Comparison of ENCODE assay signal across 20 cellular contexts in the genomic region with DNA sequence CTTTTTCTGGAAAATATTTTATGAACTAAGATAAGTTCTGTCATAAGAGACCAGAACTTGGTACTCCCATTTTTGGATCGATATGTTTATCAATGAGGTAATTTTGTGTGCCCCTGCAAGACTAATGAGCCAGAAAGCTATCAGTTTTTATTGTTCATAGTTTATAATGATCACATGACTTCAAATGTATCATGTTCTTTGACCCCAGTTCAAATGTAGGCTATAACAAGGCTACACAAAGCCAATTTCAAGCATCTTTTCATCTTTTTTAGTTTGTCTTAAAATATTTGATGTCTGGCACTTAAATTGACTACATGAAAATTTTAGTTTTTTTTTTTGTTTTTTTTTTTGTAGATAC. TPM values are rescaled to one million over a fixed set of nuclear protein-coding genes. Genes with fewer than 3 reads are reported as not detected.
DNase-seq lines count a peak whose midpoint lies in the region; ATAC-seq and TF ChIP-seq lines count a peak whose summit lies in the region.
"Had no signal": no experiment of that assay in that cellular context is flagged by ENCODE, and none has a peak within 500 bp of the region (broad histone marks: within the 10 kb centered on the region; RNA-seq: fewer than 3 reads in every experiment).

No MANE protein-coding gene starts in this region.

- TF ChIP-seq CTCF in HL-60 (IDR thresholded peaks at IDR 0.05; ENCODE audit: insufficient read depth, low read length) (no peak), endothelial cell (IDR thresholded peaks at IDR 0.05; ENCODE audit: unreplicated experiment) (no peak), spleen (IDR thresholded peaks at IDR 0.05 in 8 of 11, conservative IDR thresholded peaks at IDR 0.05 in 3 of 11) (no peak), left ventricle myocardium inferior (IDR thresholded peaks at IDR 0.05; ENCODE audit: borderline replicate concordance) (no peak)

- peaks cover 39% of the 10 kb centered on the region for H3K36me3 Mint-ChIP-seq in activated CD8-positive, alpha-beta memory T cell treated with anti-CD3 and anti-CD28 coated beads, Interleukin-2, amount 10 ng/mL, durations not matched to agents 7 days and 5 days
- H3K36me3 Mint-ChIP-seq in endothelial cell (ENCODE audit: low read depth, unreplicated experiment), result peaks cover 52% of the 10 kb centered on the region

- TF ChIP-seq POLR2A in spleen (IDR thresholded peaks at IDR 0.05), result no peak

- no peak overlapping the region for H3K4me3 Mint-ChIP-seq in activated CD8-positive, alpha-beta memory T cell treated with anti-CD3 and anti-CD28 coated beads, Interleukin-2, amount 10 ng/mL, durations not matched to agents 7 days and 5 days
- H3K4me3 Mint-ChIP-seq in endothelial cell (ENCODE audit: unreplicated experiment), result no peak overlapping the region
- H3K4me3 Mint-ChIP-seq: activated naive CD8-positive, alpha-beta T cell treated with anti-CD3 and anti-CD28 coated beads for 36 hours; nephron had no signal

- H3K27ac Mint-ChIP-seq in activated CD8-positive, alpha-beta memory T cell treated with anti-CD3 and anti-CD28 coated beads, Interleukin-2, amount 10 ng/mL, durations not matched to agents 7 days and 5 days, result peak overlapping the region; percentile 77
- H3K27ac Mint-ChIP-seq in endothelial cell (ENCODE audit: unreplicated experiment), result peak overlapping the region; percentile 8

- no peak overlapping the region for H3K4me3 ChIP-seq in HL-60 (replicated peaks; ENCODE audit: insufficient read depth, low read length)
- H3K4me3 ChIP-seq in spleen, result peak overlapping the region in 1 of 8 donors; percentile 3
- no peak overlapping the region for H3K4me3 ChIP-seq in left ventricle myocardium inferior
- H3K4me3 ChIP-seq: breast epithelium, MG63 had no signal

- no peaks in the 10 kb centered on the region for H3K27me3 Mint-ChIP-seq in activated CD8-positive, alpha-beta memory T cell treated with anti-CD3 and anti-CD28 coated beads, Interleukin-2, amount 10 ng/mL, durations not matched to agents 7 days and 5 days
- H3K27me3 Mint-ChIP-seq in endothelial cell (ENCODE audit: unreplicated experiment), result peaks cover 5% of the 10 kb centered on the region
- H3K27me3 Mint-ChIP-seq: activated naive CD8-positive, alpha-beta T cell treated with anti-CD3 and anti-CD28 coated beads for 36 hours; CD4-positive, CD25-positive, alpha-beta regulatory T cell had no signal

- no peaks in the 10 kb centered on the region for H3K9me3 Mint-ChIP-seq in activated CD8-positive, alpha-beta memory T cell treated with anti-CD3 and anti-CD28 coated beads, Interleukin-2, amount 10 ng/mL, durations not matched to agents 7 days and 5 days (ENCODE audit: low read depth)
- H3K9me3 Mint-ChIP-seq in endothelial cell (ENCODE audit: unreplicated experiment), result no peaks in the 10 kb centered on the region
- H3K9me3 Mint-ChIP-seq: activated naive CD8-positive, alpha-beta T cell treated with anti-CD3 and anti-CD28 coated beads for 36 hours; CD4-positive, CD25-positive, alpha-beta regulatory T cell; nephron had no signal

- 93 to 100% (median 98%) methylated on average over 1 of the region's 1 CpG for WGBS in spleen, 5 donors

- intact Hi-C loops in spleen (cut with DNase I; ENCODE audit: low total_unique reads) (no loop called here), left ventricle myocardium inferior (cut with micrococcal nuclease) (no loop called here)

- H3K27ac ChIP-seq in HL-60 (replicated peaks) (peak overlapping the region; percentile 44), spleen (peak overlapping the region in 6 of 8 donors; percentile 30 to 88 (median 74)), left ventricle myocardium inferior (replicated peaks) (no peak overlapping the region)

- peaks cover 0 to 66% (median 11%) of the 10 kb centered on the region in 6 donors for H3K4me1 ChIP-seq in spleen
- peaks cover 38% of the 10 kb centered on the region for H3K4me1 ChIP-seq in left ventricle myocardium inferior
- H3K4me1 ChIP-seq: breast epithelium had no signal

- H3K36me3 ChIP-seq in spleen, result peaks cover 0 to 79% (median 33%) of the 10 kb centered on the region in 6 donors
- peaks cover 26% of the 10 kb centered on the region for H3K36me3 ChIP-seq in left ventricle myocardium inferior
- H3K36me3 ChIP-seq: breast epithelium had no signal

- CTCF ChIA-PET in activated CD8-positive, alpha-beta memory T cell treated with anti-CD3 and anti-CD28 coated beads, Interleukin-2, amount 10 ng/mL, durations not matched to agents 7 days and 5 days (lab: Charles Lee), result no interaction called here

- peaks cover 50% of the 10 kb centered on the region for H3K4me1 Mint-ChIP-seq in activated CD8-positive, alpha-beta memory T cell treated with anti-CD3 and anti-CD28 coated beads, Interleukin-2, amount 10 ng/mL, durations not matched to agents 7 days and 5 days
- H3K4me1 Mint-ChIP-seq in endothelial cell (ENCODE audit: unreplicated experiment), result peaks cover 39% of the 10 kb centered on the region

- H3K9me3 ChIP-seq in spleen, result no peaks in the 10 kb centered on the region
- no peaks in the 10 kb centered on the region for H3K9me3 ChIP-seq in left ventricle myocardium inferior (replicated peaks)
- H3K9me3 ChIP-seq: breast epithelium, MG63 had no signal

- no peaks in the 10 kb centered on the region for H3K27me3 ChIP-seq in HL-60 (ENCODE audit: insufficient read depth, poor library complexity, severe bottlenecking)
- no peaks in the 10 kb centered on the region for H3K27me3 ChIP-seq in spleen (replicated peaks in 1 of 7)
- no peaks in the 10 kb centered on the region for H3K27me3 ChIP-seq in left ventricle myocardium inferior (ENCODE audit: low read depth)
- H3K27me3 ChIP-seq: breast epithelium, MG63 had no signal

- ATAC-seq in activated CD8-positive, alpha-beta memory T cell treated with anti-CD3 and anti-CD28 coated beads, Interleukin-2, amount 10 ng/mL, durations not matched to agents 7 days and 5 days, result no peak
- no peak for ATAC-seq in GM19324 (IDR thresholded peaks at IDR 0.05; ENCODE audit: low FRiP score, unreplicated experiment)

- DNase-seq in activated CD8-positive, alpha-beta memory T cell treated with anti-CD3 and anti-CD28 coated beads, Interleukin-2, amount 10 ng/mL, durations not matched to agents 7 days and 5 days, result no peak
- DNase-seq in activated CD8-positive, alpha-beta memory T cell treated with anti-CD3 and anti-CD28 coated beads for 24 hours, result no peak
- no peak for DNase-seq in HL-60 (ENCODE audit: low read depth in 1 of 2, low spot score in 1 of 2)
- no peak for DNase-seq in endothelial cell (ENCODE audit: low spot score)
- no peak for DNase-seq in spleen
- no peak for DNase-seq in left ventricle myocardium inferior
- DNase-seq in COLO829 (ENCODE audit: low spot score), result no peak
- DNase-seq: activated naive CD8-positive, alpha-beta T cell treated with anti-CD3 and anti-CD28 coated beads for 36 hours; CD4-positive, CD25-positive, alpha-beta regulatory T cell; cortex of kidney; foreskin fibroblast; HCEC 1CT; IMR-90; MG63; NCI-H774; T1000 had no signal

RNA-seq across cellular contexts. Expression of a gene that starts 35.3 kb away (rescaled TPM):
- 10 to 100 TPM; 36.7 to 41.8 TPM for total RNA-seq in activated CD8-positive, alpha-beta memory T cell treated with anti-CD3 and anti-CD28 coated beads, Interleukin-2, amount 10 ng/mL, durations not matched to agents 7 days and 5 days
- total RNA-seq in endothelial cell (ENCODE audit: unreplicated experiment) (367 TPM), spleen (100 to 1,000 TPM in 3 of 7 donors, 10 to 100 TPM in 4; 67.2 to 126 (median 96.3) TPM), left ventricle myocardium inferior (45.8 TPM)
- polyA plus RNA-seq in spleen, result 10 to 100 TPM; 26.6 to 61.5 (median 38.0) TPM

RNA-seq across cellular contexts. Expression of a gene that starts 57.9 kb away (rescaled TPM):
- not detected for total RNA-seq in activated CD8-positive, alpha-beta memory T cell treated with anti-CD3 and anti-CD28 coated beads, Interleukin-2, amount 10 ng/mL, durations not matched to agents 7 days and 5 days
- total RNA-seq in endothelial cell (ENCODE audit: unreplicated experiment) (4.7 TPM), spleen (1 to 10 TPM in 2 of 7 donors, under 1 TPM in 5; 0.29 to 1.4 (median 0.68) TPM), left ventricle myocardium inferior (3.2 TPM)
- 1 to 10 TPM in 1 of 3 donors, under 1 TPM in 2; 0.26 to 1.5 (median 0.58) TPM for polyA plus RNA-seq in spleen
- total RNA-seq: activated naive CD8-positive, alpha-beta T cell treated with anti-CD3 and anti-CD28 coated beads for 36 hours; CD4-positive, CD25-positive, alpha-beta regulatory T cell; SK-MEL-5 had no signal
- polyA plus RNA-seq: CD4-positive, CD25-positive, alpha-beta regulatory T cell had no signal
